ENCODE assay signal across 25 cellular contexts in genomic region chr12:29051221-29051620, GRCh38.
DNase-seq lines count a peak whose midpoint lies in the region; ATAC-seq and TF ChIP-seq lines count a peak whose summit lies in the region.
"Had no signal": no experiment of that assay in that cellular context is flagged by ENCODE, and none has a peak within 500 bp of the region (broad histone marks: within the 10 kb centered on the region; RNA-seq: fewer than 3 reads in every experiment).

No MANE protein-coding gene starts in this region.

- H3K4me1 ChIP-seq in GM23248 (ENCODE audit: insufficient read depth) (no peaks in the 10 kb centered on the region), PC-3 (ENCODE audit: insufficient read depth, low read length) (peaks cover under 1% of the 10 kb centered on the region; the same call in 1 of the 2 replicates)
- no peaks in the 10 kb centered on the region for H3K4me1 ChIP-seq in naive thymus-derived CD4-positive, alpha-beta T cell (ENCODE audit: control insufficient read depth in 2 of 2, insufficient read depth in 2 of 2, low read length in 2 of 2)
- H3K4me1 ChIP-seq: A549 had no signal

- POLR2A ChIA-PET in PC-3 (lab: Charles Lee; ENCODE audit: unreplicated experiment) = no interaction called here
- POLR2A ChIA-PET in activated CD4-positive, alpha-beta memory T cell treated with anti-CD3 and anti-CD28 coated beads for 36 hours (lab: Charles Lee) = no interaction called here
- POLR2A ChIA-PET in naive thymus-derived CD4-positive, alpha-beta T cell (lab: Charles Lee) = no interaction called here

- intact Hi-C loops in PC-3 (cut with micrococcal nuclease) = no loop called here
- intact Hi-C loops in activated CD4-positive, alpha-beta memory T cell treated with anti-CD3 and anti-CD28 coated beads for 36 hours (cut with micrococcal nuclease) = no loop called here
- intact Hi-C loops in naive thymus-derived CD4-positive, alpha-beta T cell (cut with micrococcal nuclease) = no loop called here

- H3K36me3 ChIP-seq in GM23248 (ENCODE audit: low read depth) (no peaks in the 10 kb centered on the region), PC-3 (ENCODE audit: low read depth, low read length) (0 out of 2 replicates have a peak, but pooled peaks cover 4% of the 10 kb centered on the region)
- H3K36me3 ChIP-seq in naive thymus-derived CD4-positive, alpha-beta T cell (ENCODE audit: control insufficient read depth in 2 of 3, insufficient read depth in 3 of 3, low read length in 3 of 3) = no peaks in the 10 kb centered on the region

- H4K20me1 ChIP-seq in GM23248 (ENCODE audit: insufficient read depth) = no peaks in the 10 kb centered on the region
- no peaks in the 10 kb centered on the region for H4K20me1 ChIP-seq in PC-3 (ENCODE audit: low read length)

- H3K4me3 Mint-ChIP-seq in activated CD4-positive, alpha-beta memory T cell treated with anti-CD3 and anti-CD28 coated beads for 36 hours = no peak overlapping the region
- no peak overlapping the region for H3K4me3 Mint-ChIP-seq in naive thymus-derived CD4-positive, alpha-beta T cell
- H3K4me3 Mint-ChIP-seq: CD4-positive, alpha-beta memory T cell had no signal

- H3F3A ChIP-seq in GM23248 (ENCODE audit: insufficient read depth) (no peaks in the 10 kb centered on the region), PC-3 (ENCODE audit: low read length, unreplicated experiment) (no peaks in the 10 kb centered on the region)

- in situ Hi-C loops in GM23248 (cut with MboI) = no loop called here

- no peaks in the 10 kb centered on the region for H3K4me1 Mint-ChIP-seq in activated CD4-positive, alpha-beta memory T cell treated with anti-CD3 and anti-CD28 coated beads for 36 hours (ENCODE audit: low read depth)
- peaks cover 0 to 1% (median 0%) of the 10 kb centered on the region in 7 donors for H3K4me1 Mint-ChIP-seq in naive thymus-derived CD4-positive, alpha-beta T cell
- H3K4me1 Mint-ChIP-seq: CD4-positive, alpha-beta memory T cell had no signal

- H3K9me3 ChIP-seq in GM23248 (ENCODE audit: low read depth) (no peaks in the 10 kb centered on the region), PC-3 (ENCODE audit: low read length) (peaks cover 15% of the 10 kb centered on the region; the same call in 1 of the 2 replicates)
- H3K9me3 ChIP-seq in naive thymus-derived CD4-positive, alpha-beta T cell (ENCODE audit: control insufficient read depth in 2 of 3, low read length in 3 of 3) = no peaks in the 10 kb centered on the region
- H3K9me3 ChIP-seq: A549 had no signal

- no peak overlapping the region for H3K4me3 ChIP-seq in GM23248
- H3K4me3 ChIP-seq in PC-3 (ENCODE audit: low read length) = no peak overlapping the region
- H3K4me3 ChIP-seq in cardiac fibroblast (replicated peaks in 1 of 2; ENCODE audit: low read depth in 2 of 2, low read length in 2 of 2) = no peak overlapping the region
- H3K4me3 ChIP-seq in naive thymus-derived CD4-positive, alpha-beta T cell (ENCODE audit: low read length) = no peak overlapping the region
- H3K4me3 ChIP-seq: A549, GM12878, K562 had no signal

- H3K36me3 Mint-ChIP-seq in activated CD4-positive, alpha-beta memory T cell treated with anti-CD3 and anti-CD28 coated beads for 36 hours = no peaks in the 10 kb centered on the region
- no peaks in the 10 kb centered on the region for H3K36me3 Mint-ChIP-seq in naive thymus-derived CD4-positive, alpha-beta T cell
- H3K36me3 Mint-ChIP-seq: CD4-positive, alpha-beta memory T cell had no signal

- BruUV-seq in PC-3 (replicated peaks; lab: Mats Ljungman, UMichigan) = no TSS peak

- TF ChIP-seq CTCF in PC-3 (conservative IDR thresholded peaks at IDR 0.05; ENCODE audit: low read depth, low read length) (no peak), cardiac fibroblast (IDR thresholded peaks at IDR 0.05; ENCODE audit: low read depth, low read length) (no peak)

- WGBS in GM23248 (ENCODE audit: low coverage in 1 of 2, low lambda C conversion rate in 2 of 2, missing lambda C conversion rate in 2 of 2), 2 experiments = 60 to 66% methylated on average over 2 of the region's 2 CpGs

- H3K9me2 ChIP-seq in GM23248 (ENCODE audit: insufficient read depth) (no peaks in the 10 kb centered on the region), PC-3 (replicated peaks; ENCODE audit: low read length) (no peaks in the 10 kb centered on the region)

- H3K79me2 ChIP-seq in GM23248 (ENCODE audit: insufficient read depth) = no peaks in the 10 kb centered on the region
- no peaks in the 10 kb centered on the region for H3K79me2 ChIP-seq in PC-3 (ENCODE audit: low read length)

- H2AFZ ChIP-seq in GM23248 (no peak overlapping the region), PC-3 (ENCODE audit: low read length) (no peak overlapping the region)

- CTCF ChIA-PET in PC-3 (lab: Charles Lee) = no interaction called here
- CTCF ChIA-PET in activated CD4-positive, alpha-beta memory T cell treated with anti-CD3 and anti-CD28 coated beads for 36 hours (lab: Charles Lee) = no interaction called here
- CTCF ChIA-PET in naive thymus-derived CD4-positive, alpha-beta T cell (lab: Charles Lee) = no interaction called here

- H3K9me3 Mint-ChIP-seq in activated CD4-positive, alpha-beta memory T cell treated with anti-CD3 and anti-CD28 coated beads for 36 hours = no peaks in the 10 kb centered on the region
- H3K9me3 Mint-ChIP-seq in naive thymus-derived CD4-positive, alpha-beta T cell = peaks cover 0 to 2% (median 0%) of the 10 kb centered on the region in 11 donors

- H3K27me3 Mint-ChIP-seq in activated CD4-positive, alpha-beta memory T cell treated with anti-CD3 and anti-CD28 coated beads for 36 hours = peaks cover 16% of the 10 kb centered on the region
- peaks cover 0 to 18% (median 5%) of the 10 kb centered on the region in 5 donors for H3K27me3 Mint-ChIP-seq in naive thymus-derived CD4-positive, alpha-beta T cell

- H3K27ac ChIP-seq in GM23248 (no peak overlapping the region), PC-3 (ENCODE audit: low read length) (no peak overlapping the region)
- H3K27ac ChIP-seq in naive thymus-derived CD4-positive, alpha-beta T cell (ENCODE audit: low read depth, low read length) = no peak overlapping the region
- H3K27ac ChIP-seq: A549, HL-60 had no signal

- DNase-seq in GM23248 (peak; percentile 21), PC-3 (peak; percentile 40), cardiac fibroblast (ENCODE audit: low read depth in 2 of 2) (peak; percentile 37 to 65), iris pigment epithelial cell (ENCODE audit: low read depth) (peak; percentile 51), NCI-H2196 (lab: John Stamatoyannopoulos, UW; ENCODE audit: unreplicated experiment) (no peak)
- no peak for DNase-seq in activated CD4-positive, alpha-beta memory T cell treated with anti-CD3 and anti-CD28 coated beads for 36 hours
- DNase-seq in naive thymus-derived CD4-positive, alpha-beta T cell = no peak
- DNase-seq: C1 segment of cervical spinal cord; CD4-positive, alpha-beta memory T cell; COR-L47; DMS53; GDM1; NCI-H1048; NCI-H1417 treated with DMSO at 0.1 percent for 48 hours; NCI-H1694 treated with DMSO at 0.1 percent for 48 hours; NCI-H2081; NCI-H226; NCI-H510A; NCI-H69; SHP77 treated with DMSO at 0.1 percent for 48 hours had no signal

- no peak overlapping the region for H3K27ac Mint-ChIP-seq in activated CD4-positive, alpha-beta memory T cell treated with anti-CD3 and anti-CD28 coated beads for 36 hours
- no peak overlapping the region for H3K27ac Mint-ChIP-seq in naive thymus-derived CD4-positive, alpha-beta T cell
- H3K27ac Mint-ChIP-seq: CD4-positive, alpha-beta memory T cell had no signal

- H3K9ac ChIP-seq in GM23248 (no peak overlapping the region), PC-3 (ENCODE audit: low read length) (no peak overlapping the region)

- H3K4me2 ChIP-seq in GM23248 (ENCODE audit: unreplicated experiment) (no peak overlapping the region), PC-3 (ENCODE audit: low read length) (no peak overlapping the region)
- H3K4me2 ChIP-seq: A549 had no signal

- H3K27me3 ChIP-seq in GM23248 (replicated peaks; ENCODE audit: insufficient read depth) (no peaks in the 10 kb centered on the region), PC-3 (ENCODE audit: low read length) (no peaks in the 10 kb centered on the region)
- H3K27me3 ChIP-seq in naive thymus-derived CD4-positive, alpha-beta T cell (ENCODE audit: control insufficient read depth in 2 of 2, insufficient read depth in 2 of 2, low read length in 2 of 2) = no peaks in the 10 kb centered on the region

- no peak for ATAC-seq in PC-3
- no peak for ATAC-seq in naive thymus-derived CD4-positive, alpha-beta T cell
- ATAC-seq: A549, K562, Panc1 had no signal

Comparison
In these comparisons a context has a peak if more than half of its experiments do, and no peak if none do; other contexts are left out.
1. DNase-seq: peak in GM23248 (single experiment), PC-3 (single experiment), cardiac fibroblast (2 of 2) and iris pigment epithelial cell (single experiment); none in activated CD4-positive, alpha-beta memory T cell treated with anti-CD3 and anti-CD28 coated beads for 36 hours (single experiment), naive thymus-derived CD4-positive, alpha-beta T cell (0 of 9) and NCI-H2196 (single experiment).